In the genomic region with DNA sequence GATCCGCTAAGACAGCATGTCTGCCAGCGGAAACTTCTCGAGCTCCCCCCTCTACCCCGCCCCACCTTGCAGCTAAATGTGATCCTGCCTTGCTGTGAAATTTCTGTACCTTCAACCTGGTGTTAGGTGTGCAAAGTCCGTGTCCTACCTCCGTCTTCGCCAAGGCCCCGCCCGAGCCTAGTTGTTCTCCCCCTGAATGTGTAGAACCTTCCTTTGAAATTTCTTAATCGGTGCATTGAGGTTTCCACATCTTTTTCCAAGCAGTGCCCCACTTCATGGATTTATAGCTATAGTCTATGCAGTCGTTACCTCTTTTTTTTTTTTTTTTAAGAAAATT, we compare ENCODE assay signal across 1 cellular context.
A peak's percentile ranks its signal among the peaks of the same experiment; 100 is the strongest.
TF ChIP-seq lines count a peak whose summit lies in the region.

No MANE protein-coding gene starts in this region.

TF ChIP-seq in H1, 55 proteins besides CTCF, POLR2A, EP300 and RAD21:
- no peak for TF ChIP-seq BACH1 (IDR thresholded peaks at IDR 0.05; ENCODE audit: low read length)
- TF ChIP-seq MAX (IDR thresholded peaks at IDR 0.05) = no peak
- no peak for TF ChIP-seq YY1 (IDR thresholded peaks at IDR 0.05; ENCODE audit: low read depth, low read length)
- no peak for TF ChIP-seq EZH2 (IDR thresholded peaks at IDR 0.05; ENCODE audit: low read depth, low read length, severe bottlenecking)
- TF ChIP-seq CREB1 (IDR thresholded peaks at IDR 0.05) = no peak
- TF ChIP-seq USF2 (IDR thresholded peaks at IDR 0.05; ENCODE audit: low read length) = no peak
- 0 out of 2 replicates have a peak, but pooled peaks have one; percentile 15 for TF ChIP-seq SUZ12 (IDR thresholded peaks at IDR 0.05; ENCODE audit: low read length)
- TF ChIP-seq SP4 (IDR thresholded peaks at IDR 0.05; ENCODE audit: low read length) = no peak
